ENCODE assay signal across 13 cellular contexts in the genomic region with DNA sequence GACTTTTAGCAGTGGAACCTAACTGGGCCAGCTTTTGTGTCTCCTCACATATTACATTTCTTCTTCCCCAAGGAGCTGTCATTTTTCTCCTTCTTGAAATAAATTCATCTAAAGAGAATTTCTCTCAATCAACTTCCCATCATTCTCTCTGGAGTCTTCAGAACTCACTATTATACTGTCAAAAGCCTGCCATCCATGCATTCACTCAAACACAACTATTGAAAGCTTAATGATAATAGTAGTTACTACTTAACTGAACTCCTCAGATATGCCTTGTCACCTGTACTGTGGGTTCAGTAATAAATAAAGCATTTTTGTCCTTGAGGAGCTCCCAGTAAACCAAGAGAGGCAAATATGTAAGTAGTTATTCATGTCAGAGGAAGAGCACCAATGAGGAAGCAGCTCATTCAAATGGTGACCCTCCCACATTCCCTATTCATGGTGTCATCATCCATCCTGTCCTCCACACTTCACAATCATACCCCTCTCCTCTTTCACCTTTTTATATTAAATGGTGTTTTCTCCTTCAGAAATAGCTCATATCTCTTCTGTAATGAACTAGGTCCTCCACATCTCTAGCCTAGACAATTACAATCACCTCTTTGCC.
"Had no signal": no experiment of that assay in that cellular context is flagged by ENCODE, and none has a peak within 500 bp of the region (broad histone marks: within the 10 kb centered on the region; RNA-seq: fewer than 3 reads in every experiment).

No MANE protein-coding gene starts in this region.

- H3K27ac ChIP-seq: psoas muscle, right lobe of liver, spleen had no signal

- H3K4me3 ChIP-seq: psoas muscle, right lobe of liver, spleen had no signal

- H3K27me3 Mint-ChIP-seq: activated CD4-positive, alpha-beta T cell treated with anti-CD3 and anti-CD28 coated beads, Interleukin-2, amount 10 ng/mL, durations not matched to agents 7 days and 5 days; activated naive CD8-positive, alpha-beta T cell treated with anti-CD3 and anti-CD28 coated beads, Interleukin-2, amount 10 ng/mL, durations not matched to agents 7 days and 5 days; stimulated activated naive CD8-positive, alpha-beta T cell treated with anti-CD3 and anti-CD28 coated beads, Interleukin-15, amount 100 ng/mL, for 72 hours had no signal

- H3K27me3 ChIP-seq: right lobe of liver, spleen had no signal

- H3K36me3 ChIP-seq: right lobe of liver, spleen had no signal

- H3K4me1 ChIP-seq: psoas muscle, right lobe of liver, spleen had no signal

- H3K36me3 Mint-ChIP-seq: activated naive CD8-positive, alpha-beta T cell treated with anti-CD3 and anti-CD28 coated beads, Interleukin-2, amount 10 ng/mL, durations not matched to agents 7 days and 5 days; type B pancreatic cell had no signal

- ATAC-seq: psoas muscle; right lobe of liver; stimulated activated naive CD8-positive, alpha-beta T cell treated with anti-CD3 and anti-CD28 coated beads, Interleukin-15, amount 100 ng/mL, for 72 hours had no signal

- H3K4me3 Mint-ChIP-seq: activated CD4-positive, alpha-beta T cell treated with anti-CD3 and anti-CD28 coated beads, Interleukin-2, amount 10 ng/mL, durations not matched to agents 7 days and 5 days; activated naive CD8-positive, alpha-beta T cell treated with anti-CD3 and anti-CD28 coated beads, Interleukin-2, amount 10 ng/mL, durations not matched to agents 7 days and 5 days; activated T-helper 1 cell treated with anti-CD3 and anti-CD28 coated beads, Interleukin-12 subunit alpha, Interleukin-12 subunit beta, Interleukin-2, Interleukin-4 antibody, amounts not matched to agents 30 ng/mL and 10 ng/mL and 1 ng/mL, durations not matched to agents 14 hours and 24 hours and 36 hours; neural crest cell; stimulated activated naive CD8-positive, alpha-beta T cell treated with anti-CD3 and anti-CD28 coated beads, Interleukin-15, amount 100 ng/mL, for 72 hours; type B pancreatic cell had no signal

- H3K4me1 Mint-ChIP-seq: activated CD4-positive, alpha-beta T cell treated with anti-CD3 and anti-CD28 coated beads, Interleukin-2, amount 10 ng/mL, durations not matched to agents 7 days and 5 days; activated naive CD8-positive, alpha-beta T cell treated with anti-CD3 and anti-CD28 coated beads, Interleukin-2, amount 10 ng/mL, durations not matched to agents 7 days and 5 days; neural crest cell; stimulated activated naive CD8-positive, alpha-beta T cell treated with anti-CD3 and anti-CD28 coated beads, Interleukin-15, amount 100 ng/mL, for 72 hours had no signal

- H3K9me3 Mint-ChIP-seq: activated CD4-positive, alpha-beta T cell treated with anti-CD3 and anti-CD28 coated beads, Interleukin-2, amount 10 ng/mL, durations not matched to agents 7 days and 5 days; activated naive CD8-positive, alpha-beta T cell treated with anti-CD3 and anti-CD28 coated beads, Interleukin-2, amount 10 ng/mL, durations not matched to agents 7 days and 5 days; activated T-helper 1 cell treated with anti-CD3 and anti-CD28 coated beads, Interleukin-12 subunit alpha, Interleukin-12 subunit beta, Interleukin-2, Interleukin-4 antibody, amounts not matched to agents 30 ng/mL and 10 ng/mL and 1 ng/mL, durations not matched to agents 14 hours and 24 hours and 36 hours; stimulated activated naive CD8-positive, alpha-beta T cell treated with anti-CD3 and anti-CD28 coated beads, Interleukin-15, amount 100 ng/mL, for 72 hours; type B pancreatic cell had no signal

- H3K9me3 ChIP-seq: psoas muscle, right lobe of liver, spleen had no signal

- H3K27ac Mint-ChIP-seq: activated CD4-positive, alpha-beta T cell treated with anti-CD3 and anti-CD28 coated beads, Interleukin-2, amount 10 ng/mL, durations not matched to agents 7 days and 5 days; activated naive CD8-positive, alpha-beta T cell treated with anti-CD3 and anti-CD28 coated beads, Interleukin-2, amount 10 ng/mL, durations not matched to agents 7 days and 5 days; activated T-helper 1 cell treated with anti-CD3 and anti-CD28 coated beads, Interleukin-12 subunit alpha, Interleukin-12 subunit beta, Interleukin-2, Interleukin-4 antibody, amounts not matched to agents 30 ng/mL and 10 ng/mL and 1 ng/mL, durations not matched to agents 14 hours and 24 hours and 36 hours; stimulated activated naive CD8-positive, alpha-beta T cell treated with anti-CD3 and anti-CD28 coated beads, Interleukin-15, amount 100 ng/mL, for 72 hours; type B pancreatic cell had no signal

- DNase-seq: activated CD4-positive, alpha-beta T cell treated with anti-CD3 and anti-CD28 coated beads, Interleukin-2, amount 10 ng/mL, durations not matched to agents 7 days and 5 days; activated CD8-positive, alpha-beta memory T cell treated with anti-CD3 and anti-CD28 coated beads for 24 hours; activated naive CD8-positive, alpha-beta T cell treated with anti-CD3 and anti-CD28 coated beads, Interleukin-2, amount 10 ng/mL, durations not matched to agents 7 days and 5 days; anterior cingulate cortex; erythroblast; psoas muscle; right lobe of liver; spleen; stimulated activated naive CD8-positive, alpha-beta T cell treated with anti-CD3 and anti-CD28 coated beads, Interleukin-15, amount 100 ng/mL, for 72 hours; SW 1271 had no signal
